ENCODE assay signal across 18 cellular contexts in genomic region chr20:36920334-36920730, GRCh38. TPM values are rescaled to one million over a fixed set of nuclear protein-coding genes. Genes with fewer than 3 reads are reported as not detected.
"Had no signal": no experiment of that assay in that cellular context is flagged by ENCODE, and none has a peak within 500 bp of the region (broad histone marks: within the 10 kb centered on the region; RNA-seq: fewer than 3 reads in every experiment).

No MANE protein-coding gene starts in this region.

- H3K27ac Mint-ChIP-seq: stimulated activated memory B cell treated with anti-CD40 and anti-IgM and Interleukin-4, amounts not matched to agents 10 μg/mL and 1 μg/mL and 100 μg/mL, for 72 hours; type B pancreatic cell had no signal

- H3K36me3 ChIP-seq: prostate gland had no signal

- H3K9me3 ChIP-seq: colonic mucosa, gastrocnemius medialis, left ventricle myocardium inferior, pancreas, prostate gland, sigmoid colon had no signal

- H3K4me3 Mint-ChIP-seq: activated CD8-positive, alpha-beta T cell treated with anti-CD3 and anti-CD28 coated beads for 36 hours; activated naive CD4-positive, alpha-beta T cell treated with anti-CD3 and anti-CD28 coated beads for 36 hours; activated T-helper 1 cell treated with anti-CD3 and anti-CD28 coated beads, Interleukin-12 subunit alpha, Interleukin-12 subunit beta, Interleukin-2, Interleukin-4 antibody, amounts not matched to agents 30 ng/mL and 10 ng/mL and 1 ng/mL, durations not matched to agents 14 hours and 24 hours and 36 hours; stimulated activated memory B cell treated with anti-CD40 and anti-IgM and Interleukin-4, amounts not matched to agents 10 μg/mL and 1 μg/mL and 100 μg/mL, for 72 hours; stimulated activated naive CD8-positive, alpha-beta T cell treated with anti-CD3 and anti-CD28 coated beads, Interleukin-15, amount 100 ng/mL, for 72 hours; type B pancreatic cell had no signal

- H3K9me3 Mint-ChIP-seq: activated CD8-positive, alpha-beta T cell treated with anti-CD3 and anti-CD28 coated beads for 36 hours; activated naive CD4-positive, alpha-beta T cell treated with anti-CD3 and anti-CD28 coated beads for 36 hours; activated T-helper 1 cell treated with anti-CD3 and anti-CD28 coated beads, Interleukin-12 subunit alpha, Interleukin-12 subunit beta, Interleukin-2, Interleukin-4 antibody, amounts not matched to agents 30 ng/mL and 10 ng/mL and 1 ng/mL, durations not matched to agents 14 hours and 24 hours and 36 hours; stimulated activated memory B cell treated with anti-CD40 and anti-IgM and Interleukin-4, amounts not matched to agents 10 μg/mL and 1 μg/mL and 100 μg/mL, for 72 hours; stimulated activated naive CD8-positive, alpha-beta T cell treated with anti-CD3 and anti-CD28 coated beads, Interleukin-15, amount 100 ng/mL, for 72 hours; type B pancreatic cell had no signal

- H3K4me1 Mint-ChIP-seq: stimulated activated memory B cell treated with anti-CD40 and anti-IgM and Interleukin-4, amounts not matched to agents 10 μg/mL and 1 μg/mL and 100 μg/mL, for 72 hours had no signal

- H3K27me3 ChIP-seq: colonic mucosa, gastrocnemius medialis, pancreas, sigmoid colon had no signal

- ATAC-seq: gastrocnemius medialis; stimulated activated memory B cell treated with anti-CD40 and anti-IgM and Interleukin-4, amounts not matched to agents 10 μg/mL and 1 μg/mL and 100 μg/mL, for 72 hours; stimulated activated naive CD8-positive, alpha-beta T cell treated with anti-CD3 and anti-CD28 coated beads, Interleukin-15, amount 100 ng/mL, for 72 hours had no signal

- H3K27me3 Mint-ChIP-seq: activated CD8-positive, alpha-beta T cell treated with anti-CD3 and anti-CD28 coated beads for 36 hours; stimulated activated memory B cell treated with anti-CD40 and anti-IgM and Interleukin-4, amounts not matched to agents 10 μg/mL and 1 μg/mL and 100 μg/mL, for 72 hours; stimulated activated naive CD8-positive, alpha-beta T cell treated with anti-CD3 and anti-CD28 coated beads, Interleukin-15, amount 100 ng/mL, for 72 hours; type B pancreatic cell had no signal

- DNase-seq: effector CD8-positive, alpha-beta T cell; gastrocnemius medialis; glutamatergic neuron; left ventricle myocardium inferior; sigmoid colon had no signal

- H3K4me1 ChIP-seq: colonic mucosa, gastrocnemius medialis, left ventricle myocardium inferior, pancreas, prostate gland, sigmoid colon had no signal

- H3K4me3 ChIP-seq: colonic mucosa, gastrocnemius medialis, left ventricle myocardium inferior, lung, pancreas, prostate gland, sigmoid colon, SK-N-MC had no signal

- H3K27ac ChIP-seq: colonic mucosa, gastrocnemius medialis, left ventricle myocardium inferior, pancreas, prostate gland, sigmoid colon, SK-N-MC had no signal

- H3K36me3 Mint-ChIP-seq: stimulated activated memory B cell treated with anti-CD40 and anti-IgM and Interleukin-4, amounts not matched to agents 10 μg/mL and 1 μg/mL and 100 μg/mL, for 72 hours; type B pancreatic cell had no signal

RNA-seq across cellular contexts. Expression of gene TLDC2, which starts 44.4 kb away (rescaled TPM):
- total RNA-seq: activated CD8-positive, alpha-beta T cell treated with anti-CD3 and anti-CD28 coated beads for 36 hours; activated naive CD4-positive, alpha-beta T cell treated with anti-CD3 and anti-CD28 coated beads for 36 hours; activated T-helper 1 cell treated with anti-CD3 and anti-CD28 coated beads, Interleukin-12 subunit alpha, Interleukin-12 subunit beta, Interleukin-2, Interleukin-4 antibody, amounts not matched to agents 30 ng/mL and 10 ng/mL and 1 ng/mL, durations not matched to agents 14 hours and 24 hours and 36 hours; gastrocnemius medialis; left ventricle myocardium inferior; T-helper 2 cell treated with Interferon-gamma antibody and Interleukin-4, amounts not matched to agents 100 ng/mL and 5 ng/mL, for 36 hours had no signal
- polyA plus RNA-seq: neural cell had no signal
